In genomic region chr2:76381624-76382023, GRCh38 we compare ENCODE assay signal across 36 cellular contexts.
"Had no signal": no experiment of that assay in that cellular context is flagged by ENCODE, and none has a peak within 500 bp of the region (broad histone marks: within the 10 kb centered on the region; RNA-seq: fewer than 3 reads in every experiment).

No MANE protein-coding gene starts in this region.

- H3K27ac ChIP-seq: ascending aorta, cardiac muscle cell, WERI-Rb-1 had no signal

- H3K4me1 Mint-ChIP-seq: activated CD4-positive, alpha-beta memory T cell treated with anti-CD3 and anti-CD28 coated beads, Interleukin-2, amount 10 ng/mL, durations not matched to agents 7 days and 5 days; activated CD4-positive, alpha-beta T cell treated with anti-CD3 and anti-CD28 coated beads for 36 hours; activated CD4-positive, alpha-beta T cell treated with anti-CD3 and anti-CD28 coated beads, Interleukin-2, amount 10 ng/mL, durations not matched to agents 7 days and 5 days; activated CD8-positive, alpha-beta memory T cell treated with anti-CD3 and anti-CD28 coated beads, Interleukin-2, amount 10 ng/mL, durations not matched to agents 7 days and 5 days; activated naive CD4-positive, alpha-beta T cell treated with anti-CD3 and anti-CD28 coated beads, Interleukin-2, amount 10 ng/mL, durations not matched to agents 7 days and 5 days; activated naive CD4-positive, alpha-beta T cell treated with anti-CD3 and anti-CD28 coated beads, Interleukin-2, amount 50 U/mL, for 24 hours; activated naive CD8-positive, alpha-beta T cell treated with anti-CD3 and anti-CD28 coated beads, Interleukin-2, amount 10 ng/mL, durations not matched to agents 7 days and 5 days; activated naive CD8-positive, alpha-beta T cell treated with anti-CD3 and anti-CD28 coated beads, Interleukin-2, amount 50 U/mL, for 24 hours; central memory CD8-positive, alpha-beta T cell; WTC11 had no signal

- DNase-seq: activated CD4-positive, alpha-beta memory T cell treated with anti-CD3 and anti-CD28 coated beads, Interleukin-2, amount 10 ng/mL, durations not matched to agents 7 days and 5 days; activated CD4-positive, alpha-beta T cell treated with anti-CD3 and anti-CD28 coated beads for 1 hour; activated CD4-positive, alpha-beta T cell treated with anti-CD3 and anti-CD28 coated beads for 36 hours; activated CD4-positive, alpha-beta T cell treated with anti-CD3 and anti-CD28 coated beads for 48 hours; activated CD4-positive, alpha-beta T cell treated with anti-CD3 and anti-CD28 coated beads, Interleukin-2, amount 10 ng/mL, durations not matched to agents 7 days and 5 days; activated CD4-positive, alpha-beta T cell treated with anti-CD3 and anti-CD28 coated beads, Interleukin-2, amount 50 U/mL, for 48 hours; activated CD4-positive, CD25-positive, alpha-beta regulatory T cell; activated CD8-positive, alpha-beta memory T cell treated with anti-CD3 and anti-CD28 coated beads for 24 hours; activated CD8-positive, alpha-beta memory T cell treated with anti-CD3 and anti-CD28 coated beads, Interleukin-2, amount 10 ng/mL, durations not matched to agents 7 days and 5 days; activated CD8-positive, alpha-beta memory T cell treated with anti-CD3 and anti-CD28 coated beads, Interleukin-2, amount 50 U/mL, for 48 hours; activated CD8-positive, alpha-beta T cell treated with anti-CD3 and anti-CD28 coated beads, Interleukin-2, amount 10 ng/mL, durations not matched to agents 7 days and 5 days; activated effector memory CD4-positive, alpha-beta T cell treated with Interleukin-2 at 50 U/mL for 16 hours; activated gamma-delta T cell; activated naive CD4-positive, alpha-beta T cell treated with anti-CD3 and anti-CD28 coated beads, Interleukin-2, amount 10 ng/mL, durations not matched to agents 7 days and 5 days; activated naive CD4-positive, alpha-beta T cell treated with Interleukin-2 at 50 U/mL for 16 hours; activated naive CD8-positive, alpha-beta T cell treated with anti-CD3 and anti-CD28 coated beads, Interleukin-2, amount 10 ng/mL, durations not matched to agents 7 days and 5 days; activated naive CD8-positive, alpha-beta T cell treated with anti-CD3 and anti-CD28 coated beads, Interleukin-2, amount 50 U/mL, for 24 hours; activated T-cell treated with anti-CD3 and anti-CD28 coated beads, Interleukin-2, amount 50 U/mL, for 24 hours; activated T-cell treated with anti-CD3 and anti-CD28 coated beads, Interleukin-2, amount 50 U/mL, for 48 hours; amygdala; anterior cingulate cortex; caudate nucleus; cerebellar nuclear complex; T-helper 2 cell; T-helper 9 cell; WERI-Rb-1 had no signal

- H3K36me3 Mint-ChIP-seq: activated CD8-positive, alpha-beta memory T cell treated with anti-CD3 and anti-CD28 coated beads, Interleukin-2, amount 10 ng/mL, durations not matched to agents 7 days and 5 days; activated naive CD4-positive, alpha-beta T cell treated with anti-CD3 and anti-CD28 coated beads, Interleukin-2, amount 10 ng/mL, durations not matched to agents 7 days and 5 days; activated naive CD4-positive, alpha-beta T cell treated with anti-CD3 and anti-CD28 coated beads, Interleukin-2, amount 50 U/mL, for 24 hours; activated naive CD8-positive, alpha-beta T cell; activated naive CD8-positive, alpha-beta T cell treated with anti-CD3 and anti-CD28 coated beads, Interleukin-2, amount 10 ng/mL, durations not matched to agents 7 days and 5 days; brain; WTC11 had no signal

- H3K4me3 Mint-ChIP-seq: activated CD4-positive, alpha-beta memory T cell treated with anti-CD3 and anti-CD28 coated beads, Interleukin-2, amount 10 ng/mL, durations not matched to agents 7 days and 5 days; activated CD4-positive, alpha-beta T cell treated with anti-CD3 and anti-CD28 coated beads for 36 hours; activated CD4-positive, alpha-beta T cell treated with anti-CD3 and anti-CD28 coated beads, Interleukin-2, amount 10 ng/mL, durations not matched to agents 7 days and 5 days; activated CD8-positive, alpha-beta memory T cell treated with anti-CD3 and anti-CD28 coated beads, Interleukin-2, amount 10 ng/mL, durations not matched to agents 7 days and 5 days; activated CD8-positive, alpha-beta T cell treated with anti-CD3 and anti-CD28 coated beads, Interleukin-2, amount 10 ng/mL, durations not matched to agents 7 days and 5 days; activated naive CD4-positive, alpha-beta T cell treated with anti-CD3 and anti-CD28 coated beads, Interleukin-2, amount 10 ng/mL, durations not matched to agents 7 days and 5 days; activated naive CD4-positive, alpha-beta T cell treated with anti-CD3 and anti-CD28 coated beads, Interleukin-2, amount 50 U/mL, for 24 hours; activated naive CD8-positive, alpha-beta T cell; activated naive CD8-positive, alpha-beta T cell treated with anti-CD3 and anti-CD28 coated beads, Interleukin-2, amount 10 ng/mL, durations not matched to agents 7 days and 5 days; activated naive CD8-positive, alpha-beta T cell treated with anti-CD3 and anti-CD28 coated beads, Interleukin-2, amount 50 U/mL, for 24 hours; activated T-cell treated with anti-CD3 and anti-CD28 coated beads, Interleukin-2, amount 50 U/mL, for 24 hours; brain; central memory CD8-positive, alpha-beta T cell; T-helper 2 cell treated with Interferon-gamma antibody and Interleukin-4, amounts not matched to agents 5 μg/mL and 100 μg/mL, for 36 hours; WTC11 had no signal

- H3K4me3 ChIP-seq: ascending aorta, cardiac muscle cell had no signal

- H3K27me3 ChIP-seq: ascending aorta, cardiac muscle cell had no signal

- ATAC-seq: activated CD4-positive, alpha-beta T cell treated with anti-CD3 and anti-CD28 coated beads for 36 hours; activated CD4-positive, CD25-positive, alpha-beta regulatory T cell treated with anti-CD3 and anti-CD28 coated beads, Interleukin-2, amount 50 U/mL, for 24 hours; activated CD8-positive, alpha-beta memory T cell treated with anti-CD3 and anti-CD28 coated beads, Interleukin-2, amount 10 ng/mL, durations not matched to agents 7 days and 5 days; activated CD8-positive, alpha-beta T cell treated with anti-CD3 and anti-CD28 coated beads, Interleukin-2, amount 10 ng/mL, durations not matched to agents 7 days and 5 days; activated naive CD8-positive, alpha-beta T cell treated with anti-CD3 and anti-CD28 coated beads, Interleukin-2, amount 50 U/mL, for 24 hours; WTC11 had no signal

- H3K9me3 Mint-ChIP-seq: WTC11 had no signal

- H3K27me3 Mint-ChIP-seq: activated CD4-positive, alpha-beta memory T cell treated with anti-CD3 and anti-CD28 coated beads, Interleukin-2, amount 10 ng/mL, durations not matched to agents 7 days and 5 days; activated CD4-positive, alpha-beta T cell treated with anti-CD3 and anti-CD28 coated beads for 36 hours; activated CD4-positive, alpha-beta T cell treated with anti-CD3 and anti-CD28 coated beads, Interleukin-2, amount 10 ng/mL, durations not matched to agents 7 days and 5 days; activated CD8-positive, alpha-beta memory T cell treated with anti-CD3 and anti-CD28 coated beads, Interleukin-2, amount 10 ng/mL, durations not matched to agents 7 days and 5 days; activated naive CD4-positive, alpha-beta T cell treated with anti-CD3 and anti-CD28 coated beads, Interleukin-2, amount 10 ng/mL, durations not matched to agents 7 days and 5 days; activated naive CD4-positive, alpha-beta T cell treated with anti-CD3 and anti-CD28 coated beads, Interleukin-2, amount 50 U/mL, for 24 hours; activated naive CD8-positive, alpha-beta T cell; activated naive CD8-positive, alpha-beta T cell treated with anti-CD3 and anti-CD28 coated beads, Interleukin-2, amount 10 ng/mL, durations not matched to agents 7 days and 5 days; activated naive CD8-positive, alpha-beta T cell treated with anti-CD3 and anti-CD28 coated beads, Interleukin-2, amount 50 U/mL, for 24 hours; activated T-cell treated with anti-CD3 and anti-CD28 coated beads, Interleukin-2, amount 50 U/mL, for 24 hours; central memory CD8-positive, alpha-beta T cell had no signal

- H3K36me3 ChIP-seq: ascending aorta, cardiac muscle cell, WERI-Rb-1 had no signal

- H3K27ac Mint-ChIP-seq: activated CD4-positive, alpha-beta memory T cell treated with anti-CD3 and anti-CD28 coated beads, Interleukin-2, amount 10 ng/mL, durations not matched to agents 7 days and 5 days; activated CD4-positive, alpha-beta T cell treated with anti-CD3 and anti-CD28 coated beads for 36 hours; activated CD4-positive, alpha-beta T cell treated with anti-CD3 and anti-CD28 coated beads, Interleukin-2, amount 10 ng/mL, durations not matched to agents 7 days and 5 days; activated CD8-positive, alpha-beta memory T cell treated with anti-CD3 and anti-CD28 coated beads, Interleukin-2, amount 10 ng/mL, durations not matched to agents 7 days and 5 days; activated CD8-positive, alpha-beta T cell treated with anti-CD3 and anti-CD28 coated beads, Interleukin-2, amount 10 ng/mL, durations not matched to agents 7 days and 5 days; activated naive CD4-positive, alpha-beta T cell treated with anti-CD3 and anti-CD28 coated beads, Interleukin-2, amount 10 ng/mL, durations not matched to agents 7 days and 5 days; activated naive CD4-positive, alpha-beta T cell treated with anti-CD3 and anti-CD28 coated beads, Interleukin-2, amount 50 U/mL, for 24 hours; activated naive CD8-positive, alpha-beta T cell; activated naive CD8-positive, alpha-beta T cell treated with anti-CD3 and anti-CD28 coated beads, Interleukin-2, amount 10 ng/mL, durations not matched to agents 7 days and 5 days; activated naive CD8-positive, alpha-beta T cell treated with anti-CD3 and anti-CD28 coated beads, Interleukin-2, amount 50 U/mL, for 24 hours; activated T-cell treated with anti-CD3 and anti-CD28 coated beads, Interleukin-2, amount 50 U/mL, for 24 hours; activated T-helper 2 cell treated with anti-CD3 and anti-CD28 coated beads, Interferon-gamma antibody, Interleukin-2, Interleukin-4, amounts not matched to agents 10 μg/mL and 5 μg/mL and 100 μg/mL, durations not matched to agents 14 hours and 24 hours and 36 hours; brain; T-helper 2 cell treated with Interferon-gamma antibody and Interleukin-4, amounts not matched to agents 5 μg/mL and 100 μg/mL, for 36 hours; WTC11 had no signal

- H3K4me1 ChIP-seq: ascending aorta had no signal
